ENCODE assay signal across 25 cellular contexts in the genomic region with DNA sequence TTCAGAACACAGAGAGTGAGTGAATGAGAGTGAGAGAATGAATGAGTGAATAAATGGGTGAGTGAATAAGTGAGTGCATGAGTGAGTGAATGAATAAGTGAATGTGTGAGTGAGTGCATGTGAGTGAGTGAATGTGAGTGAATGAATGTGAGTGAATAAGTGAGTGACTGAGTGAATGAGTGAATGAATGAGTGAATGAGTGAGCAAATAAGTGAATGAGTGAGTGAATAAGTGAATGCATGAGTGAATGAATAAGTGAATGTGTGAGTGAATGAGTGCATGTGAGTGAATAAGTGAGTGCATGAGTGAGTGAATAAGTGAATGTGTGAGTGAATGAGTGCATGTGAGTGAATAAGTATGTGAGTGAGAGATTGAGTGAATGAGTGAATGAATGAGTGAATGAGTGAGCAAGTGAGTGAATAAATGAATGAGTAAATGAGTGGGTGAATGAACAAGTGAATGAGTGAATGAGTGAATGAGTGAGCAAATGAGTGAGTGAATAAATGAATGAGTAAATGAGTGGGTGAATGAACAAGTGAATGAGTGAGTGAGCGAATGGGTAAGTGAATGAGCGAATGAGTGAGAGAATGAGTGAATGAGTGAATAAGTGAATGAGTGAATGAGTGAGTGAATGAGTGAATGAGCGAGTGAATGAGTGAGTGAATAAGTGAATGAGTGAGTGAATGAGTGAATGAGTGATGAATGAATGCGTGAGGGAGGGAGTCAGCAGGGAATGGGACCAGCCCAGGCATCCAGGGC. TPM values are rescaled to one million over a fixed set of nuclear protein-coding genes. Genes with fewer than 3 reads are reported as not detected.
A peak's percentile ranks its signal among the peaks of the same experiment; 100 is the strongest.
DNase-seq lines count a peak whose midpoint lies in the region; ATAC-seq, FAIRE-seq and TF ChIP-seq lines count a peak whose summit lies in the region.
"Had no signal": no experiment of that assay in that cellular context is flagged by ENCODE, and none has a peak within 500 bp of the region (broad histone marks: within the 10 kb centered on the region; RNA-seq: fewer than 3 reads in every experiment).

No MANE protein-coding gene starts in this region.

- POLR2A ChIA-PET in Panc1 (lab: Charles Lee): no interaction called here

- TF ChIP-seq POLR2A in GM12891 (IDR thresholded peaks at IDR 0.05; ENCODE audit: low read depth, low read length) (no peak), erythroblast (IDR thresholded peaks at IDR 0.05; ENCODE audit: low read length) (no peak)

- H3K4me1 Mint-ChIP-seq in activated T-cell treated with anti-CD3 and anti-CD28 coated beads, Interleukin-2, amount 50 U/mL, for 72 hours (ENCODE audit: low read depth): no peaks in the 10 kb centered on the region
- H3K4me1 Mint-ChIP-seq: CD4-positive, alpha-beta memory T cell had no signal

- ATAC-seq in Panc1: no peak
- ATAC-seq in activated T-cell treated with anti-CD3 and anti-CD28 coated beads, Interleukin-2, amount 50 U/mL, for 72 hours (replicated peaks in 1 of 2): no peak
- no peak for ATAC-seq in lower lobe of right lung

- H3K36me3 ChIP-seq in Panc1 (ENCODE audit: control insufficient read depth, insufficient read depth, low read length) (no peaks in the 10 kb centered on the region), lower lobe of right lung (no peaks in the 10 kb centered on the region)
- H3K36me3 ChIP-seq: BLaER1 treated with 17β-estradiol and CSF1 and Interleukin-3, amounts not matched to agents 10 nM and 100 nM had no signal

- no peak overlapping the region for H3K27ac ChIP-seq in Panc1 (ENCODE audit: low read length)
- H3K27ac ChIP-seq in lower lobe of right lung: no peak overlapping the region
- H3K27ac ChIP-seq: BLaER1 treated with 17β-estradiol and CSF1 and Interleukin-3, amounts not matched to agents 10 nM and 100 nM; HL-60; KMS-11 had no signal

- no peak overlapping the region for H3K4me3 Mint-ChIP-seq in activated T-cell treated with anti-CD3 and anti-CD28 coated beads, Interleukin-2, amount 50 U/mL, for 72 hours
- H3K4me3 Mint-ChIP-seq: CD4-positive, alpha-beta memory T cell had no signal

- DNase-seq in GM12891 (ENCODE audit: insufficient read length, low spot score): no peak
- peak; percentile 59 for DNase-seq in Panc1 (ENCODE audit: low read depth, low spot score)
- peak; percentile 24 to 38 for DNase-seq in erythroblast (lab: John Stamatoyannopoulos, UW)
- peak; percentile 14 for DNase-seq in myocyte (ENCODE audit: low read depth)
- DNase-seq in activated naive CD4-positive, alpha-beta T cell treated with anti-CD3 and anti-CD28 coated beads, Interleukin-2, amount 50 U/mL, for 16 hours: no peak
- DNase-seq in activated T-cell treated with anti-CD3 and anti-CD28 coated beads, Interleukin-2, amount 50 U/mL, for 72 hours: no peak
- DNase-seq in NCI-H146 (lab: John Stamatoyannopoulos, UW): no peak
- no peak for DNase-seq in lower lobe of right lung
- DNase-seq: CD4-positive, alpha-beta memory T cell; DMS 273 treated with DMSO at 0.1 percent for 48 hours; MV-4-11; NCI-H1105 treated with DMSO at 0.1 percent for 48 hours; NCI-H1694; NCI-H2081; NCI-H2171 treated with DMSO at 0.1 percent for 48 hours; NCI-H524 treated with DMSO at 0.1 percent for 48 hours; OCI-M1; SIG-M5 had no signal

- no TSS peak for BruUV-seq in Panc1 (replicated peaks; lab: Mats Ljungman, UMichigan)

- peaks cover 18% of the 10 kb centered on the region for H3K4me1 ChIP-seq in Panc1 (ENCODE audit: control insufficient read depth, insufficient read depth, low read length)
- H3K4me1 ChIP-seq in lower lobe of right lung: no peaks in the 10 kb centered on the region
- H3K4me1 ChIP-seq: Caco-2 had no signal

- H3K36me3 Mint-ChIP-seq in activated T-cell treated with anti-CD3 and anti-CD28 coated beads, Interleukin-2, amount 50 U/mL, for 72 hours (ENCODE audit: insufficient read depth in 2 of 2): no peaks in the 10 kb centered on the region
- H3K36me3 Mint-ChIP-seq: CD4-positive, alpha-beta memory T cell had no signal

- no peak for TF ChIP-seq CTCF in Panc1 (IDR thresholded peaks at IDR 0.05)
- no peak for TF ChIP-seq CTCF in lower lobe of right lung (IDR thresholded peaks at IDR 0.05)

- H3K27me3 ChIP-seq in Panc1 (ENCODE audit: control insufficient read depth, insufficient read depth, low read length): no peaks in the 10 kb centered on the region
- peaks cover 59% of the 10 kb centered on the region for H3K27me3 ChIP-seq in lower lobe of right lung (ENCODE audit: low read depth)

- H3K27me3 Mint-ChIP-seq in activated T-cell treated with anti-CD3 and anti-CD28 coated beads, Interleukin-2, amount 50 U/mL, for 72 hours (ENCODE audit: low read depth): no peaks in the 10 kb centered on the region

- no peaks in the 10 kb centered on the region for H3K9me3 Mint-ChIP-seq in activated T-cell treated with anti-CD3 and anti-CD28 coated beads, Interleukin-2, amount 50 U/mL, for 72 hours

- no peak overlapping the region for H3K27ac Mint-ChIP-seq in activated T-cell treated with anti-CD3 and anti-CD28 coated beads, Interleukin-2, amount 50 U/mL, for 72 hours
- H3K27ac Mint-ChIP-seq: CD4-positive, alpha-beta memory T cell had no signal

- no peak overlapping the region for H3K4me3 ChIP-seq in Panc1 (ENCODE audit: low read depth in 2 of 2, low read length in 2 of 2)
- no peak overlapping the region for H3K4me3 ChIP-seq in lower lobe of right lung
- H3K4me3 ChIP-seq: BLaER1 treated with 17β-estradiol and CSF1 and Interleukin-3, amounts not matched to agents 10 nM and 100 nM had no signal

- FAIRE-seq in GM12891 (lab: Jason Lieb, UNC): peak; percentile 58
- FAIRE-seq: H1 had no signal

- CTCF ChIA-PET in Panc1 (lab: Charles Lee): interaction anchor here (0.7 to 1.3 kb wide), 2 partner anchors 21 to 25 kb away, joined by 3 to 4 read pairs; partner anchors contain the start of gene MUC5B

- no peaks in the 10 kb centered on the region for H3K9me3 ChIP-seq in Panc1 (ENCODE audit: control insufficient read depth, insufficient read depth, low read depth, low read length)
- no peaks in the 10 kb centered on the region for H3K9me3 ChIP-seq in lower lobe of right lung
- H3K9me3 ChIP-seq: BLaER1 treated with 17β-estradiol and CSF1 and Interleukin-3, amounts not matched to agents 10 nM and 100 nM; Caco-2; SK-N-SH had no signal

- intact Hi-C loops in Panc1 (cut with micrococcal nuclease; ENCODE audit: unreplicated experiment) (loop anchor here (10.0 kb wide), 1 partner anchor 313 kb away; no protein-coding TSS in a partner anchor), lower lobe of right lung (cut with DNase I) (no loop called here)

- in situ Hi-C loops in Panc1 (cut with HindIII; ENCODE audit: low pct_unique_long_range_greater_than_20kb, low sequenced_read_pairs): no loop called here

TF ChIP-seq in GM12891, 5 proteins besides CTCF, POLR2A, EP300 and RAD21:
- no peak for TF ChIP-seq POU2F2 (IDR thresholded peaks at IDR 0.05; ENCODE audit: low read depth, low read length)
- no peak for TF ChIP-seq TAF1 (IDR thresholded peaks at IDR 0.05; ENCODE audit: low read depth, low read length)
- no peak for TF ChIP-seq POLR2AphosphoS5 (IDR thresholded peaks at IDR 0.05; ENCODE audit: low read depth, low read length)
- no peak for TF ChIP-seq SPI1 (IDR thresholded peaks at IDR 0.05; ENCODE audit: low read depth, low read length)
- TF ChIP-seq PAX5 (IDR thresholded peaks at IDR 0.05; ENCODE audit: insufficient read depth, low read length, severe bottlenecking): no peak

RNA-seq across cellular contexts. Expression of gene MUC5B, which starts 21.3 kb away (rescaled TPM):
- polyA plus RNA-seq in GM12891 (2012; ENCODE audit: low read depth, missing spikeins): 0.12 TPM
- total RNA-seq in Panc1 (2021; ENCODE audit: unreplicated experiment) (1.2 TPM), myocyte (not detected in 2 replicates), lower lobe of right lung (57.5 TPM)
- 0.40 TPM for polyA plus RNA-seq in Panc1 (2012; ENCODE audit: insufficient read length)
- polyA plus RNA-seq in myocyte (2012): 0.05 TPM
- total RNA-seq in activated T-cell treated with anti-CD3 and anti-CD28 coated beads, Interleukin-2, amount 50 U/mL, for 72 hours: not detected
- total RNA-seq: Caco-2; CD4-positive, alpha-beta memory T cell; G401 had no signal
- polyA plus RNA-seq: CD4-positive, alpha-beta memory T cell; SK-N-SH had no signal

RNA-seq across cellular contexts. Expression of gene MUC5AC, which starts 43.8 kb away (rescaled TPM):
- 0.01 TPM for polyA plus RNA-seq in GM12891 (2012; ENCODE audit: low read depth, missing spikeins)
- total RNA-seq in Panc1 (2021; ENCODE audit: unreplicated experiment) (0.03 TPM), myocyte (not detected in 2 replicates), lower lobe of right lung (0.35 TPM)
- polyA plus RNA-seq in Panc1 (2012; ENCODE audit: insufficient read length): 0.04 TPM
- polyA plus RNA-seq in myocyte (2012): not detected
- total RNA-seq in activated T-cell treated with anti-CD3 and anti-CD28 coated beads, Interleukin-2, amount 50 U/mL, for 72 hours: not detected
- total RNA-seq: CD4-positive, alpha-beta memory T cell; G401; H1 had no signal
- polyA plus RNA-seq: CD4-positive, alpha-beta memory T cell; H1; SK-N-SH had no signal

Comparison
In these comparisons a context has a peak if more than half of its experiments do, and no peak if none do; other contexts are left out.
1. DNase-seq: peak in Panc1 (single experiment), erythroblast (2 of 2) and myocyte (single experiment); none in GM12891 (single experiment), activated naive CD4-positive, alpha-beta T cell treated with anti-CD3 and anti-CD28 coated beads, Interleukin-2, amount 50 U/mL, for 16 hours (single experiment), activated T-cell treated with anti-CD3 and anti-CD28 coated beads, Interleukin-2, amount 50 U/mL, for 72 hours (0 of 2), NCI-H146 (single experiment) and lower lobe of right lung (single experiment).
2. RNA of gene MUC5B, which starts 21.3 kb away (total RNA-seq): 57.5 TPM in lower lobe of right lung (single experiment); 1.2 TPM in Panc1 (single experiment), not detected in myocyte and not detected in activated T-cell treated with anti-CD3 and anti-CD28 coated beads, Interleukin-2, amount 50 U/mL, for 72 hours; every median in the first group is over 10 times any median in the second.